Comparison of ENCODE assay signal across 19 cellular contexts in the genomic region with DNA sequence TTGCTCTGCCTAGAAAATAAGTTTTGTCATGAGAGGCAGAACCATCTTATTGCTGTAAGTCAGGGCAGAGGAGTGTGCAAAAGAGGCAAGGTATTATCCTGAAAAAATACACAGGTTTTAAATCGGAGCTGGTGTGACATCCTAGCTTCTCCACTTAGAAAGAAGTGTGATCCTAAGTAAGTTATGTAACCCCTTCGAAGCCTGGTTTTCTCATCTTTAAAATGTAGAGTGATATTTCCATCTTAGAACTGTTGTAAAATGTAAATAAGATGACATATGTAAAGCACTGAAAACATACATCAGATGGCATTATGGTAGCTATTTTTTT.
A peak's percentile ranks its signal among the peaks of the same experiment; 100 is the strongest.
DNase-seq lines count a peak whose midpoint lies in the region; ATAC-seq, FAIRE-seq and TF ChIP-seq lines count a peak whose summit lies in the region.
"Had no signal": no experiment of that assay in that cellular context is flagged by ENCODE, and none has a peak within 500 bp of the region (broad histone marks: within the 10 kb centered on the region; RNA-seq: fewer than 3 reads in every experiment).

No MANE protein-coding gene starts in this region.

- peaks cover 6% of the 10 kb centered on the region for H3K9me3 Mint-ChIP-seq in neural progenitor cell
- H3K9me3 Mint-ChIP-seq: activated T-cell treated with anti-CD3 and anti-CD28 coated beads, Interleukin-2, amount 50 U/mL, for 24 hours; CD8-positive, alpha-beta T cell had no signal

- H3K27me3 ChIP-seq in cardiac muscle cell (no peaks in the 10 kb centered on the region), endocrine pancreas (ENCODE audit: control insufficient read depth, insufficient read depth, low read length) (no peaks in the 10 kb centered on the region), neural progenitor cell (no peaks in the 10 kb centered on the region), upper lobe of right lung (no peaks in the 10 kb centered on the region)

- H3K36me3 Mint-ChIP-seq in neural progenitor cell: no peaks in the 10 kb centered on the region
- H3K36me3 Mint-ChIP-seq: CD8-positive, alpha-beta T cell had no signal

- no peak overlapping the region for H3K27ac Mint-ChIP-seq in neural progenitor cell
- H3K27ac Mint-ChIP-seq: activated naive CD8-positive, alpha-beta T cell treated with anti-CD3 and anti-CD28 coated beads, Interleukin-2, amount 10 ng/mL, durations not matched to agents 7 days and 5 days; activated T-cell treated with anti-CD3 and anti-CD28 coated beads, Interleukin-2, amount 50 U/mL, for 24 hours; CD8-positive, alpha-beta T cell had no signal

- TF ChIP-seq POLR2A in H54 (IDR thresholded peaks at IDR 0.05; ENCODE audit: low read depth, low read length): no peak

- no peaks in the 10 kb centered on the region for H3F3A ChIP-seq in neural progenitor cell (ENCODE audit: low read depth)

- H3K4me3 ChIP-seq in cardiac muscle cell: no peak overlapping the region
- no peak overlapping the region for H3K4me3 ChIP-seq in endocrine pancreas (ENCODE audit: control insufficient read depth, insufficient read depth, low read length)
- no peak overlapping the region for H3K4me3 ChIP-seq in neural progenitor cell
- H3K4me3 ChIP-seq in upper lobe of right lung: no peak overlapping the region
- H3K4me3 ChIP-seq: GM12878 had no signal

- FAIRE-seq in H54 (lab: Jason Lieb, UNC): no peak

- DNase-seq in cardiac muscle cell (ENCODE audit: low read depth in 1 of 2, low spot score in 1 of 2) (no peak), left cardiac atrium (no peak), neural progenitor cell (ENCODE audit: low spot score) (no peak), upper lobe of right lung (no peak), H54 (ENCODE audit: insufficient read length, low spot score) (no peak), left colon (no peak)
- DNase-seq: 8988T; activated CD4-positive, alpha-beta T cell treated with anti-CD3 and anti-CD28 coated beads, Interleukin-2, amount 50 U/mL, for 1 hour; activated naive CD8-positive, alpha-beta T cell treated with anti-CD3 and anti-CD28 coated beads, Interleukin-2, amount 10 ng/mL, durations not matched to agents 7 days and 5 days; CD8-positive, alpha-beta T cell; cortex of kidney; stimulated activated CD4-positive, alpha-beta T cell treated with anti-CD3 and anti-CD28 coated beads, Interleukin-15, amount 100 ng/mL, for 24 hours; T1000; trophoblast cell had no signal

- no peaks in the 10 kb centered on the region for H3K9me3 ChIP-seq in cardiac muscle cell (ENCODE audit: low read depth)
- no peaks in the 10 kb centered on the region for H3K9me3 ChIP-seq in endocrine pancreas (ENCODE audit: control insufficient read depth, low read length)
- H3K9me3 ChIP-seq in neural progenitor cell (ENCODE audit: low read depth): no peaks in the 10 kb centered on the region
- no peaks in the 10 kb centered on the region for H3K9me3 ChIP-seq in upper lobe of right lung

- ATAC-seq in left cardiac atrium (no peak), upper lobe of right lung (no peak), GM21576 (IDR thresholded peaks at IDR 0.05; ENCODE audit: unreplicated experiment) (no peak), left colon (no peak)
- ATAC-seq: CD8-positive, alpha-beta T cell had no signal

- H3K9ac ChIP-seq in endocrine pancreas (ENCODE audit: control insufficient read depth, insufficient read depth, low read length) (peak overlapping the region; percentile 17), neural progenitor cell (no peak overlapping the region)
- H3K9ac ChIP-seq: parathyroid adenoma had no signal

- peak overlapping the region; percentile 91 for H2AFZ ChIP-seq in neural progenitor cell (replicated peaks)

- H3K4me1 Mint-ChIP-seq in neural progenitor cell: peaks cover 13% of the 10 kb centered on the region

- intact Hi-C loops in left cardiac atrium (cut with DNase I): no loop called here
- intact Hi-C loops in upper lobe of right lung (cut with DNase I): no loop called here
- intact Hi-C loops in left colon (cut with DNase I, micrococcal nuclease): no loop called here

- no peak overlapping the region for H3K4me2 ChIP-seq in neural progenitor cell

- peak overlapping the region; percentile 96 for H3K27ac ChIP-seq in cardiac muscle cell
- H3K27ac ChIP-seq in neural progenitor cell: no peak overlapping the region
- H3K27ac ChIP-seq in upper lobe of right lung: peak overlapping the region; percentile 64
- H3K27ac ChIP-seq: parathyroid adenoma had no signal

- H4K20me1 ChIP-seq in neural progenitor cell (ENCODE audit: low read depth): no peaks in the 10 kb centered on the region

- TF ChIP-seq CTCF in cardiac muscle cell (IDR thresholded peaks at IDR 0.05; ENCODE audit: low read depth, low read length) (no peak), neural progenitor cell (IDR thresholded peaks at IDR 0.05) (no peak), upper lobe of right lung (IDR thresholded peaks at IDR 0.05) (no peak)

- no peaks in the 10 kb centered on the region for H3K79me2 ChIP-seq in neural progenitor cell (ENCODE audit: low read depth)
- H3K79me2 ChIP-seq: parathyroid adenoma had no signal

- H3K36me3 ChIP-seq in cardiac muscle cell (no peaks in the 10 kb centered on the region), endocrine pancreas (ENCODE audit: control insufficient read depth, insufficient read depth, low read length) (no peaks in the 10 kb centered on the region), neural progenitor cell (no peaks in the 10 kb centered on the region), upper lobe of right lung (no peaks in the 10 kb centered on the region)

- peaks cover 36% of the 10 kb centered on the region for H3K4me1 ChIP-seq in cardiac muscle cell (ENCODE audit: low read depth)
- peaks cover 7% of the 10 kb centered on the region for H3K4me1 ChIP-seq in endocrine pancreas (ENCODE audit: control insufficient read depth, insufficient read depth, low read length)
- H3K4me1 ChIP-seq in neural progenitor cell: peaks cover 7% of the 10 kb centered on the region
- H3K4me1 ChIP-seq in upper lobe of right lung: peaks cover 30% of the 10 kb centered on the region

- H3K4me3 Mint-ChIP-seq in neural progenitor cell: no peak overlapping the region
- H3K4me3 Mint-ChIP-seq: activated naive CD8-positive, alpha-beta T cell treated with anti-CD3 and anti-CD28 coated beads, Interleukin-2, amount 10 ng/mL, durations not matched to agents 7 days and 5 days; activated T-cell treated with anti-CD3 and anti-CD28 coated beads, Interleukin-2, amount 50 U/mL, for 24 hours; CD8-positive, alpha-beta T cell had no signal

- H3K27me3 Mint-ChIP-seq in neural progenitor cell (ENCODE audit: insufficient read depth, low read depth): peaks cover 5% of the 10 kb centered on the region
- H3K27me3 Mint-ChIP-seq: activated T-cell treated with anti-CD3 and anti-CD28 coated beads, Interleukin-2, amount 50 U/mL, for 24 hours had no signal
